14 cellular contexts compared by ENCODE assay signal in the genomic region with DNA sequence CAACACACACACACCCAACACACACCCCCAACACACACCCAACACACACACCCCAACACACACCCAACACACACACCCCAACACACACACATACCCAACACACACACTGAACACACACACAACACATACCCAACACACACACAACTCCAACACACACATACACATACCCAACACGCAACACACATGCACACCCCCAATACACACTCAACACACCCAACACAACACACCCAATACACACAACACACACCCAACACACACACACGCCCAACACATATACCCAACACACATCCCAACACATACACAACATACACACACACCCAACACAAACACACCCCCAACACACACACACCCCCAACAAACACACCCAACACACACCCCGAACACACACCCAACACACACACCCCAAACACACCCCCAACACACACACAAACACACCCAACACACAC. TPM values are rescaled to one million over a fixed set of nuclear protein-coding genes. Genes with fewer than 3 reads are reported as not detected.
DNase-seq lines count a peak whose midpoint lies in the region; ATAC-seq, FAIRE-seq and TF ChIP-seq lines count a peak whose summit lies in the region.
"Had no signal": no experiment of that assay in that cellular context is flagged by ENCODE, and none has a peak within 500 bp of the region (broad histone marks: within the 10 kb centered on the region; RNA-seq: fewer than 3 reads in every experiment).

No MANE protein-coding gene starts in this region.

- CTCF ChIA-PET in K562 (lab: Yijun Ruan, JAX; ENCODE audit: low intra/inter-chr PET ratio): no interaction called here

- in situ Hi-C loops in K562 (cut with MboI): no loop called here

- peaks cover 19% of the 10 kb centered on the region for H3F3A ChIP-seq in MM.1S (ENCODE audit: insufficient read depth, low read length)

- H2AFZ ChIP-seq in MM.1S (ENCODE audit: low read length): no peak overlapping the region
- no peak overlapping the region for H2AFZ ChIP-seq in K562 (ENCODE audit: low read depth, low read length)

- H3K79me2 ChIP-seq in MM.1S (ENCODE audit: low read length) (no peaks in the 10 kb centered on the region), K562 (ENCODE audit: control insufficient read depth, insufficient read depth, low read length) (no peaks in the 10 kb centered on the region)

- H3K36me3 Mint-ChIP-seq in activated naive CD4-positive, alpha-beta T cell treated with anti-CD3 and anti-CD28 coated beads, Interleukin-2, amount 50 U/mL, for 24 hours: no peaks in the 10 kb centered on the region

- H3K9ac ChIP-seq in MM.1S (ENCODE audit: low read length) (no peak overlapping the region), K562 (ENCODE audit: insufficient read depth in 1 of 2, low read depth in 2 of 2, low read length in 2 of 2) (no peak overlapping the region)

- H3K4me3 ChIP-seq in MM.1S (ENCODE audit: low read length) (peak overlapping the region; percentile 17; the same call in 1 of the 2 replicates), K562 (no peak overlapping the region), upper lobe of right lung (no peak overlapping the region)

- no peak for DNase-seq in activated naive CD4-positive, alpha-beta T cell treated with Interleukin-2 at 50 U/mL for 16 hours
- DNase-seq in MM.1S (no peak), K562 (ENCODE audit: extremely low read depth in 1 of 4, low spot score in 3 of 4) (no peak), upper lobe of right lung (no peak), cardiac septum (ENCODE audit: low spot score) (no peak)
- DNase-seq: AML-193, GOT3, HFFc6, NCI-H69, PC-3 had no signal

- TF ChIP-seq EP300 in K562 (IDR thresholded peaks at IDR 0.05; ENCODE audit: low read length): no peak

- H3K27me3 ChIP-seq in MM.1S (replicated peaks; ENCODE audit: insufficient read depth, low read length) (peaks cover 47% of the 10 kb centered on the region), K562 (ENCODE audit: control insufficient read depth in 2 of 2, insufficient read depth in 2 of 2, low read length in 2 of 2) (no peaks in the 10 kb centered on the region), upper lobe of right lung (no peaks in the 10 kb centered on the region)

- H3K4me2 ChIP-seq in MM.1S (ENCODE audit: low read depth, low read length) (peak overlapping the region; percentile 23), K562 (ENCODE audit: insufficient read depth, low read length) (no peak overlapping the region)

- peak overlapping the region; percentile 39 for H3K4me3 Mint-ChIP-seq in activated naive CD4-positive, alpha-beta T cell treated with anti-CD3 and anti-CD28 coated beads, Interleukin-2, amount 50 U/mL, for 24 hours
- H3K4me3 Mint-ChIP-seq: CD4-positive, CD25-positive, alpha-beta regulatory T cell; HFFc6 had no signal

- WGBS in K562 (ENCODE audit: insufficient coverage, low coverage, missing lambda C conversion rate): no CpG with 5 or more reads among the region's 3 CpGs

- H3K27ac ChIP-seq in MM.1S (ENCODE audit: low read length): no peak overlapping the region
- no peak overlapping the region for H3K27ac ChIP-seq in K562 (ENCODE audit: extremely low read depth, low read depth, low read length)
- H3K27ac ChIP-seq in upper lobe of right lung: no peak overlapping the region

- intact Hi-C loops in K562 (cut with micrococcal nuclease) (no loop called here), upper lobe of right lung (cut with DNase I) (no loop called here), cardiac septum (cut with DNase I) (no loop called here)

- no TSS peak for BruUV-seq in K562 (replicated peaks; lab: Mats Ljungman, UMichigan)

- POLR2A ChIA-PET in K562 (lab: Yijun Ruan, JAX): no interaction called here

- TF ChIP-seq RAD21 in K562 (CRISPR knock-in tag; conservative IDR thresholded peaks at IDR 0.05 in 1 of 2, IDR thresholded peaks at IDR 0.05 in 1 of 2): no peak

- H3K27ac Mint-ChIP-seq in activated naive CD4-positive, alpha-beta T cell treated with anti-CD3 and anti-CD28 coated beads, Interleukin-2, amount 50 U/mL, for 24 hours: no peak overlapping the region
- H3K27ac Mint-ChIP-seq: HFFc6 had no signal

- H3K36me3 ChIP-seq in MM.1S (replicated peaks; ENCODE audit: insufficient read depth, low read length): no peaks in the 10 kb centered on the region
- H3K36me3 ChIP-seq in K562 (ENCODE audit: control insufficient read depth, insufficient read depth, low read length): no peaks in the 10 kb centered on the region
- no peaks in the 10 kb centered on the region for H3K36me3 ChIP-seq in upper lobe of right lung

- FAIRE-seq in K562 (lab: Jason Lieb, UNC): peak; percentile 64

- H3K4me1 ChIP-seq in MM.1S (ENCODE audit: low read length) (peaks cover 24% of the 10 kb centered on the region), K562 (replicated peaks in 1 of 2; ENCODE audit: control insufficient read depth in 2 of 2, insufficient read depth in 2 of 2, low read length in 2 of 2) (no peaks in the 10 kb centered on the region), upper lobe of right lung (no peaks in the 10 kb centered on the region)

- no peak for TF ChIP-seq POLR2A in K562 (conservative IDR thresholded peaks at IDR 0.05)

- no peaks in the 10 kb centered on the region for H3K9me3 Mint-ChIP-seq in activated naive CD4-positive, alpha-beta T cell treated with anti-CD3 and anti-CD28 coated beads, Interleukin-2, amount 50 U/mL, for 24 hours
- H3K9me3 Mint-ChIP-seq: CD4-positive, CD25-positive, alpha-beta regulatory T cell had no signal

- H4K20me1 ChIP-seq in MM.1S (ENCODE audit: insufficient read depth, low read length): no peaks in the 10 kb centered on the region
- H4K20me1 ChIP-seq in K562 (replicated peaks; ENCODE audit: control insufficient read depth, insufficient read depth, low read length): no peaks in the 10 kb centered on the region

- H3K4me1 Mint-ChIP-seq in activated naive CD4-positive, alpha-beta T cell treated with anti-CD3 and anti-CD28 coated beads, Interleukin-2, amount 50 U/mL, for 24 hours: peaks cover 15% of the 10 kb centered on the region

- no peaks in the 10 kb centered on the region for H3K9me1 ChIP-seq in K562 (ENCODE audit: control insufficient read depth, insufficient read depth, low read length)

- ATAC-seq in K562: no peak
- ATAC-seq in upper lobe of right lung: peak; percentile 16
- no peak for ATAC-seq in HG03520 (IDR thresholded peaks at IDR 0.05; ENCODE audit: unreplicated experiment)
- no peak for ATAC-seq in HG03108 (IDR thresholded peaks at IDR 0.05; ENCODE audit: unreplicated experiment)
- ATAC-seq: PC-3 had no signal

- H3K9me3 ChIP-seq in MM.1S (replicated peaks; ENCODE audit: insufficient read depth, low read length) (no peaks in the 10 kb centered on the region), K562 (replicated peaks; ENCODE audit: control insufficient read depth, insufficient read depth, low read depth, low read length) (no peaks in the 10 kb centered on the region; the same call in 1 of the 2 replicates), upper lobe of right lung (no peaks in the 10 kb centered on the region)

- peaks cover 3% of the 10 kb centered on the region for H3K27me3 Mint-ChIP-seq in activated naive CD4-positive, alpha-beta T cell treated with anti-CD3 and anti-CD28 coated beads, Interleukin-2, amount 50 U/mL, for 24 hours

- TF ChIP-seq CTCF in MM.1S (IDR thresholded peaks at IDR 0.05; ENCODE audit: low read length) (no peak), K562 (IDR thresholded peaks at IDR 0.05 in 2 of 3, conservative IDR thresholded peaks at IDR 0.05 in 1 of 3; ENCODE audit: insufficient read depth in 2 of 3, low read depth in 1 of 3, low read length in 3 of 3) (no peak), upper lobe of right lung (IDR thresholded peaks at IDR 0.05) (no peak)

- H3K9me2 ChIP-seq in MM.1S (replicated peaks; ENCODE audit: insufficient read depth, low read length): no peaks in the 10 kb centered on the region

RNA-seq across cellular contexts. Expression of a gene that starts 8.2 kb away (rescaled TPM):
- 304 and 771 TPM in 2 replicates for total RNA-seq in K562 (2011; cell fraction: chromatin; rRNA removed; ENCODE audit: low replicate concordance)
- 391 and 430 TPM in 2 replicates for total RNA-seq in K562 (2011; cell fraction: nucleolus; rRNA removed)
- total RNA-seq in K562 (2011; cell fraction: nucleoplasm; rRNA removed): 299 and 300 TPM in 2 replicates
- total RNA-seq in K562 (2014; rRNA removed) (116 and 163 TPM in 2 replicates), K562 (2014; rRNA removed; fragmentation: Illumina TruSeq; extraction: Trizol) (35.0 and 61.9 TPM in 2 replicates), K562 (2015; rRNA removed; fragmentation: Illumina TruSeq; extraction: Trizol) (66.9 and 75.2 TPM in 2 replicates), K562 (2021) (107 and 123 TPM in 2 replicates), upper lobe of right lung (134 TPM), cardiac septum (95.9 TPM)
- polyA plus RNA-seq in K562 (2011; rRNA removed) (169 and 218 TPM in 2 replicates), K562 (2014; fragmentation: Illumina TruSeq; extraction: Trizol) (151 and 157 TPM in 2 replicates), K562 (2014; fragmentation: Nextera tagmentation; extraction: Ambion mirVana) (10 to 100 TPM in 1 of 2 experiments, 1 to 10 TPM in 1; 5.4 to 10.3 TPM), K562 (2014; rRNA removed) (177 and 178 TPM in 2 replicates)
- 168 and 300 TPM in 2 replicates for polyA plus RNA-seq in K562 (2011; cell fraction: cytosol; rRNA removed)
- polyA plus RNA-seq in K562 (2011; cell fraction: nucleus; rRNA removed): 929 and 1,221 TPM in 2 replicates
- polyA plus RNA-seq in K562 (2012): 120 and 121 TPM in 2 replicates
- polyA minus RNA-seq in K562 (2011; rRNA and poly(A)+ RNA removed): 83.1 and 97.9 TPM in 2 replicates
- 60.5 and 75.9 TPM in 2 replicates for polyA minus RNA-seq in K562 (2011; cell fraction: cytosol; rRNA and poly(A)+ RNA removed)
- polyA minus RNA-seq in K562 (2011; cell fraction: nucleus; rRNA and poly(A)+ RNA removed): 113 and 164 TPM in 2 replicates

RNA-seq across cellular contexts. Expression of a gene that starts 42.0 kb away (rescaled TPM):
- 0.58 and 3.2 TPM in 2 replicates for total RNA-seq in K562 (2011; cell fraction: chromatin; rRNA removed; ENCODE audit: low replicate concordance)
- 2.0 and 3.0 TPM in 2 replicates for total RNA-seq in K562 (2011; cell fraction: nucleolus; rRNA removed)
- total RNA-seq in K562 (2011; cell fraction: nucleoplasm; rRNA removed): 0.95 and 1.5 TPM in 2 replicates
- total RNA-seq in K562 (2014; rRNA removed) (2.9 and 3.1 TPM in 2 replicates), K562 (2014; rRNA removed; fragmentation: Illumina TruSeq; extraction: Trizol) (0.35 and 0.47 TPM in 2 replicates), K562 (2015; rRNA removed; fragmentation: Illumina TruSeq; extraction: Trizol) (0.76 and 0.83 TPM in 2 replicates), K562 (2021) (2.6 and 3.3 TPM in 2 replicates), upper lobe of right lung (56.4 TPM), cardiac septum (4.5 TPM)
- polyA plus RNA-seq in K562 (2011; rRNA removed) (2.0 and 2.7 TPM in 2 replicates), K562 (2014; fragmentation: Illumina TruSeq; extraction: Trizol) (1.2 and 2.4 TPM in 2 replicates), K562 (2014; fragmentation: Nextera tagmentation; extraction: Ambion mirVana) (under 1 TPM in 1 of 2 experiments, not detected in 1; 0.03 TPM), K562 (2014; rRNA removed) (2.3 and 2.8 TPM in 2 replicates)
- 3.1 and 11.3 TPM in 2 replicates for polyA plus RNA-seq in K562 (2011; cell fraction: cytosol; rRNA removed)
- 3.9 and 9.0 TPM in 2 replicates for polyA plus RNA-seq in K562 (2011; cell fraction: nucleus; rRNA removed)
- 1.8 TPM in 2 replicates for polyA plus RNA-seq in K562 (2012)
- 0.81 and 1.6 TPM in 2 replicates for polyA minus RNA-seq in K562 (2011; rRNA and poly(A)+ RNA removed)
- polyA minus RNA-seq in K562 (2011; cell fraction: cytosol; rRNA and poly(A)+ RNA removed): 2.4 and 3.1 TPM in 2 replicates
- 0.67 TPM in 2 replicates for polyA minus RNA-seq in K562 (2011; cell fraction: nucleus; rRNA and poly(A)+ RNA removed)
- total RNA-seq: CD4-positive, CD25-positive, alpha-beta regulatory T cell had no signal
- polyA plus RNA-seq: CD4-positive, CD25-positive, alpha-beta regulatory T cell had no signal

Comparison
In these comparisons a context has a peak if more than half of its experiments do, and no peak if none do; other contexts are left out.
1. RNA of a gene that starts 42.0 kb away (total RNA-seq): 56.4 TPM in upper lobe of right lung (single experiment); 4.5 TPM in cardiac septum (single experiment) and 0.35 to 3.3 TPM in K562; every median in the first group is over 10 times any median in the second.